20 cellular contexts compared by ENCODE assay signal in genomic region chr2:188353282-188353681, GRCh38.
A peak's percentile ranks its signal among the peaks of the same experiment; 100 is the strongest.
DNase-seq lines count a peak whose midpoint lies in the region; ATAC-seq, FAIRE-seq and TF ChIP-seq lines count a peak whose summit lies in the region.
"Had no signal": no experiment of that assay in that cellular context is flagged by ENCODE, and none has a peak within 500 bp of the region (broad histone marks: within the 10 kb centered on the region; RNA-seq: fewer than 3 reads in every experiment).

No MANE protein-coding gene starts in this region.

- peaks cover 18% of the 10 kb centered on the region for H4K20me1 ChIP-seq in GM23338 (replicated peaks; ENCODE audit: insufficient read depth)
- peaks cover 1 to 6% of the 10 kb centered on the region in 2 experiments for H4K20me1 ChIP-seq in H1 (replicated peaks in 1 of 2; ENCODE audit: control insufficient read depth in 1 of 2, insufficient read depth in 2 of 2, low read length in 2 of 2)
- H4K20me1 ChIP-seq: BLaER1 treated with 17β-estradiol and CSF1 and Interleukin-3, amounts not matched to agents 10 nM and 100 nM had no signal

- no peak overlapping the region for H2BK20ac ChIP-seq in H1 (ENCODE audit: low read length)

- H2BK5ac ChIP-seq in H1 (ENCODE audit: low read depth, low read length) (no peak overlapping the region), neuronal stem cell (ENCODE audit: low read length) (no peak overlapping the region)

- H3K23ac ChIP-seq in H1 (ENCODE audit: insufficient read length) (no peak overlapping the region), neuronal stem cell (ENCODE audit: low read depth, low read length, poor library complexity) (peak overlapping the region; percentile 61)

- H3K14ac ChIP-seq in H1 (ENCODE audit: insufficient read length) (no peak overlapping the region), neuronal stem cell (ENCODE audit: low read length) (no peak overlapping the region)

- TF ChIP-seq POLR2A in H1 (IDR thresholded peaks at IDR 0.05; ENCODE audit: control extremely low read depth in 1 of 2, low read depth in 2 of 2, low read length in 2 of 2) (no peak), gastrocnemius medialis (IDR thresholded peaks at IDR 0.05) (no peak)

- H3K36me3 ChIP-seq in GM23338 (ENCODE audit: insufficient read depth) = no peaks in the 10 kb centered on the region
- no peaks in the 10 kb centered on the region; a peak in 1 of 8 replicates for H3K36me3 ChIP-seq in H1 (ENCODE audit: control insufficient read depth in 2 of 4, insufficient read depth in 4 of 4, low read length in 3 of 4)
- H3K36me3 ChIP-seq in neuronal stem cell (replicated peaks in 1 of 2; ENCODE audit: control insufficient read depth in 2 of 2, insufficient read depth in 2 of 2, low read length in 2 of 2) = peaks cover 0 to 6% of the 10 kb centered on the region in 2 donors
- H3K36me3 ChIP-seq in gastrocnemius medialis = no peaks in the 10 kb centered on the region
- H3K36me3 ChIP-seq: BLaER1 treated with 17β-estradiol and CSF1 and Interleukin-3, amounts not matched to agents 10 nM and 100 nM had no signal

- peaks cover 24% of the 10 kb centered on the region for H3K36me3 Mint-ChIP-seq in GM23338 (ENCODE audit: low read depth)
- H3K36me3 Mint-ChIP-seq: CD8-positive, alpha-beta T cell had no signal

- H3K9me3 Mint-ChIP-seq in GM23338 = no peaks in the 10 kb centered on the region
- H3K9me3 Mint-ChIP-seq: CD4-positive, alpha-beta T cell; CD8-positive, alpha-beta T cell had no signal

- no peaks in the 10 kb centered on the region for H3K23me2 ChIP-seq in H1 (ENCODE audit: low read depth, low read length)

- no peak for TF ChIP-seq CTCF in GM23338 (conservative IDR thresholded peaks at IDR 0.05; ENCODE audit: low read depth in 2 of 2)
- no peak for TF ChIP-seq CTCF in H1 (IDR thresholded peaks at IDR 0.05; ENCODE audit: control extremely low read depth in 1 of 3, insufficient read depth in 1 of 3, low read depth in 1 of 3, low read length in 3 of 3)
- no peak for TF ChIP-seq CTCF in gastrocnemius medialis (IDR thresholded peaks at IDR 0.05 in 4 of 5, conservative IDR thresholded peaks at IDR 0.05 in 1 of 5)

- no peak overlapping the region for H4K5ac ChIP-seq in H1 (ENCODE audit: insufficient read length, low read depth, low read length)

- CTCF ChIA-PET in H1 (lab: Charles Lee; ENCODE audit: partially characterized antibody) = interaction anchor here (0.6 to 2.1 kb wide), 3 partner anchors 16 to 113 kb away, joined by 3 to 11 read pairs (median 5); no protein-coding TSS in a partner anchor

- no peak overlapping the region for H2AK5ac ChIP-seq in H1 (ENCODE audit: low read depth, low read length)
- H2AK5ac ChIP-seq in neuronal stem cell (ENCODE audit: low read depth, low read length) = peak overlapping the region; percentile 9

- H2BK120ac ChIP-seq in H1 (replicated peaks; ENCODE audit: low read depth, low read length) = no peak overlapping the region
- no peak overlapping the region for H2BK120ac ChIP-seq in neuronal stem cell (ENCODE audit: low read depth, low read length)

- peaks cover 9% of the 10 kb centered on the region; the same call in 1 of the 2 replicates for H3K79me1 ChIP-seq in H1 (ENCODE audit: low read depth, low read length)
- H3K79me1 ChIP-seq in neuronal stem cell (ENCODE audit: low read depth, low read length) = peaks cover 7% of the 10 kb centered on the region

- H2AFZ ChIP-seq in GM23338 (no peak overlapping the region), H1 (ENCODE audit: low read length) (no peak overlapping the region), neuronal stem cell (ENCODE audit: low read length) (no peak overlapping the region)

- TF ChIP-seq RAD21 in H1 (IDR thresholded peaks at IDR 0.05 in 1 of 2, conservative IDR thresholded peaks at IDR 0.05 in 1 of 2; ENCODE audit: low read depth in 2 of 2, low read length in 2 of 2) = no peak

- ATAC-seq in GM23338 (peak; percentile 53), gastrocnemius medialis (no peak)
- ATAC-seq: A549; CD8-positive, alpha-beta T cell had no signal

- in situ Hi-C loops in gastrocnemius medialis (cut with MboI; ENCODE audit: low sequenced_read_pairs in 4 of 4) = no loop called here

- H3K27ac Mint-ChIP-seq in GM23338 = peak overlapping the region; percentile 38; the same call in 1 of the 2 replicates
- H3K27ac Mint-ChIP-seq: B cell; CD4-positive, alpha-beta T cell; CD8-positive, alpha-beta T cell had no signal

- FAIRE-seq in H1 (lab: Jason Lieb, UNC) = peak; percentile 28
- FAIRE-seq: A549, D721Med, GM12891, GM19239 had no signal

- H4K91ac ChIP-seq in H1 (replicated peaks; ENCODE audit: insufficient read length, low read length) = no peak overlapping the region
- H4K91ac ChIP-seq in neuronal stem cell (ENCODE audit: low read depth, low read length, poor library complexity) = no peak overlapping the region

- POLR2A ChIA-PET in H1 (lab: Charles Lee; ENCODE audit: partially characterized antibody) = interaction anchor here (0.9 to 1.8 kb wide), 3 partner anchors 9 to 50 kb away, joined by 4 to 9 read pairs (median 4); no protein-coding TSS in a partner anchor

- no peak overlapping the region for H2BK15ac ChIP-seq in H1 (ENCODE audit: low read length)
- no peak overlapping the region for H2BK15ac ChIP-seq in neuronal stem cell (ENCODE audit: low read length)

- H3K18ac ChIP-seq in H1 (ENCODE audit: extremely low read depth, low read length) (no peak overlapping the region), neuronal stem cell (ENCODE audit: low read length) (peak overlapping the region; percentile 72)

- H3K79me2 ChIP-seq in GM23338 (replicated peaks; ENCODE audit: insufficient read depth) (peaks cover 97% of the 10 kb centered on the region), H1 (ENCODE audit: control insufficient read depth in 1 of 2, insufficient read depth in 2 of 2, low read length in 2 of 2) (peaks cover 0 to 100% of the 10 kb centered on the region in 2 experiments; a peak in 2 of 4 replicates)

- H3F3A ChIP-seq in GM23338 (replicated peaks; ENCODE audit: low read depth) = no peaks in the 10 kb centered on the region

- H3K4me3 ChIP-seq in GM23338 (no peak overlapping the region), H1 (ENCODE audit: extremely low read depth in 1 of 4, insufficient read depth in 2 of 4, low read depth in 3 of 4, low read length in 4 of 4) (no peak overlapping the region), neuronal stem cell (ENCODE audit: low read length in 2 of 2) (no peak overlapping the region), gastrocnemius medialis (no peak overlapping the region)
- H3K4me3 ChIP-seq: A549; BLaER1 treated with 17β-estradiol and CSF1 and Interleukin-3, amounts not matched to agents 10 nM and 100 nM had no signal

- no peaks in the 10 kb centered on the region; a peak in 1 of 4 replicates for H3K9me3 ChIP-seq in H1 (ENCODE audit: insufficient read depth in 2 of 2, low read depth in 1 of 2, low read length in 1 of 2)
- H3K9me3 ChIP-seq in neuronal stem cell (replicated peaks in 1 of 2; ENCODE audit: control insufficient read depth in 2 of 2, insufficient read depth in 1 of 2, low read depth in 1 of 2, low read length in 2 of 2) = peaks cover 0 to 13% of the 10 kb centered on the region in 2 donors
- no peaks in the 10 kb centered on the region for H3K9me3 ChIP-seq in gastrocnemius medialis
- H3K9me3 ChIP-seq: BLaER1 treated with 17β-estradiol and CSF1 and Interleukin-3, amounts not matched to agents 10 nM and 100 nM; Caco-2 had no signal

- H3K4ac ChIP-seq in H1 (replicated peaks; ENCODE audit: insufficient read length, low read depth, low read length) = no peak overlapping the region
- H3K4ac ChIP-seq in neuronal stem cell (ENCODE audit: low read length) = no peak overlapping the region

- peaks cover 32% of the 10 kb centered on the region for H3K4me1 Mint-ChIP-seq in GM23338
- H3K4me1 Mint-ChIP-seq: B cell had no signal

- H3K56ac ChIP-seq in H1 (replicated peaks; ENCODE audit: insufficient read length, low read depth, low read length) = no peak overlapping the region

- H3K4me3 Mint-ChIP-seq in GM23338 = no peak overlapping the region
- H3K4me3 Mint-ChIP-seq: B cell; CD4-positive, alpha-beta T cell; CD8-positive, alpha-beta T cell had no signal

- H3K4me1 ChIP-seq in GM23338 (ENCODE audit: insufficient read depth) = peaks cover 31% of the 10 kb centered on the region
- peaks cover 0 to 5% (median 3%) of the 10 kb centered on the region in 4 experiments; a peak in 2 of 7 replicates for H3K4me1 ChIP-seq in H1 (replicated peaks in 1 of 4; ENCODE audit: control insufficient read depth in 3 of 4, insufficient read depth in 4 of 4, low read length in 3 of 4)
- H3K4me1 ChIP-seq in neuronal stem cell (ENCODE audit: control insufficient read depth in 2 of 2, insufficient read depth in 1 of 2, low read depth in 1 of 2, low read length in 2 of 2) = no peaks in the 10 kb centered on the region
- H3K4me1 ChIP-seq in gastrocnemius medialis = peaks cover 0 to 5% of the 10 kb centered on the region in 2 donors
- H3K4me1 ChIP-seq: A549; BLaER1 treated with 17β-estradiol and CSF1 and Interleukin-3, amounts not matched to agents 10 nM and 100 nM; Caco-2 had no signal

- H3K4me2 ChIP-seq in GM23338 (no peak overlapping the region), H1 (ENCODE audit: insufficient read depth in 1 of 2, low read depth in 2 of 2, low read length in 2 of 2) (no peak overlapping the region), neuronal stem cell (ENCODE audit: insufficient read depth, low read length, poor library complexity, severe bottlenecking) (no peak overlapping the region)
- H3K4me2 ChIP-seq: A549; BLaER1 treated with 17β-estradiol and CSF1 and Interleukin-3, amounts not matched to agents 10 nM and 100 nM had no signal

- no peak overlapping the region for H3K27ac ChIP-seq in GM23338 (ENCODE audit: low read depth)
- H3K27ac ChIP-seq in H1 (ENCODE audit: low read depth, low read length) = no peak overlapping the region
- H3K27ac ChIP-seq in neuronal stem cell (replicated peaks; ENCODE audit: low read length) = no peak overlapping the region
- no peak overlapping the region for H3K27ac ChIP-seq in gastrocnemius medialis
- H3K27ac ChIP-seq: 22Rv1; A549; BLaER1 treated with 17β-estradiol and CSF1 and Interleukin-3, amounts not matched to agents 10 nM and 100 nM; C4-2B had no signal

- H2BK12ac ChIP-seq in H1 (ENCODE audit: low read depth, low read length) = no peak overlapping the region
- H2BK12ac ChIP-seq in neuronal stem cell (ENCODE audit: low read length) = peak overlapping the region; percentile 43

- intact Hi-C loops in gastrocnemius medialis (cut with DNase I; ENCODE audit: low total_unique reads) = no loop called here

- TF ChIP-seq EP300 in H1 (IDR thresholded peaks at IDR 0.05; ENCODE audit: borderline replicate concordance in 1 of 2, low read depth in 2 of 2, low read length in 2 of 2) = no peak

- DNase-seq in GM23338 (ENCODE audit: low spot score) (no peak), H1 (ENCODE audit: low read depth in 1 of 2, low spot score in 2 of 2) (no peak), neuronal stem cell (ENCODE audit: low spot score) (no peak), KG1 (lab: John Stamatoyannopoulos, UW) (no peak), gastrocnemius medialis (no peak)
- DNase-seq: AML-193; Caco-2; Calu3; CD4-positive, alpha-beta T cell; CD8-positive, alpha-beta T cell; DMS79 treated with DMSO at 0.1 percent for 48 hours; GF-D8 had no signal

- H4K8ac ChIP-seq in H1 (ENCODE audit: extremely low read depth, insufficient read depth, low read length) (no peak overlapping the region), neuronal stem cell (ENCODE audit: low read depth, low read length) (no peak overlapping the region)

- H3K9me2 ChIP-seq in GM23338 (ENCODE audit: insufficient read depth) = no peaks in the 10 kb centered on the region

- peaks cover 2% of the 10 kb centered on the region for H3K27me3 Mint-ChIP-seq in GM23338 (ENCODE audit: insufficient read depth, low read depth, poor library complexity)
- H3K27me3 Mint-ChIP-seq: B cell had no signal

- H3K9ac ChIP-seq in H1 (replicated peaks in 1 of 4; ENCODE audit: extremely low read depth in 1 of 4, low read depth in 3 of 4, low read length in 3 of 4) (no peak overlapping the region), neuronal stem cell (ENCODE audit: low read depth, low read length, poor library complexity) (no peak overlapping the region)
- H3K9ac ChIP-seq: BLaER1 treated with 17β-estradiol and CSF1 and Interleukin-3, amounts not matched to agents 10 nM and 100 nM had no signal

- H3K27me3 ChIP-seq in GM23338 (ENCODE audit: insufficient read depth) (no peaks in the 10 kb centered on the region), H1 (replicated peaks in 1 of 4; ENCODE audit: control insufficient read depth in 3 of 4, extremely low read depth in 1 of 4, insufficient read depth in 3 of 4, low read length in 3 of 4) (no peaks in the 10 kb centered on the region), neuronal stem cell (ENCODE audit: control insufficient read depth in 3 of 3, insufficient read depth in 3 of 3, low read depth in 1 of 3, low read length in 3 of 3) (no peaks in the 10 kb centered on the region), gastrocnemius medialis (no peaks in the 10 kb centered on the region)
- H3K27me3 ChIP-seq: BLaER1 treated with 17β-estradiol and CSF1 and Interleukin-3, amounts not matched to agents 10 nM and 100 nM had no signal

- 95% methylated on average over 5 of the region's 5 CpGs; no CpG with 5 or more reads in 1 of the 2 experiments for WGBS in H1 (ENCODE audit: extremely low coverage in 1 of 2, insufficient coverage in 1 of 2, insufficient read length in 1 of 2, insufficient replicate concordance in 2 of 2, low coverage in 1 of 2, low lambda C conversion rate in 2 of 2, missing lambda C conversion rate in 1 of 2), 2 experiments
- no CpG with 5 or more reads among the region's 5 CpGs for WGBS in neuronal stem cell (ENCODE audit: extremely low coverage in 2 of 2, insufficient read length in 2 of 2, insufficient replicate concordance in 1 of 2), 2 donors
